Comparison of ENCODE assay signal across 9 cellular contexts in the genomic region with DNA sequence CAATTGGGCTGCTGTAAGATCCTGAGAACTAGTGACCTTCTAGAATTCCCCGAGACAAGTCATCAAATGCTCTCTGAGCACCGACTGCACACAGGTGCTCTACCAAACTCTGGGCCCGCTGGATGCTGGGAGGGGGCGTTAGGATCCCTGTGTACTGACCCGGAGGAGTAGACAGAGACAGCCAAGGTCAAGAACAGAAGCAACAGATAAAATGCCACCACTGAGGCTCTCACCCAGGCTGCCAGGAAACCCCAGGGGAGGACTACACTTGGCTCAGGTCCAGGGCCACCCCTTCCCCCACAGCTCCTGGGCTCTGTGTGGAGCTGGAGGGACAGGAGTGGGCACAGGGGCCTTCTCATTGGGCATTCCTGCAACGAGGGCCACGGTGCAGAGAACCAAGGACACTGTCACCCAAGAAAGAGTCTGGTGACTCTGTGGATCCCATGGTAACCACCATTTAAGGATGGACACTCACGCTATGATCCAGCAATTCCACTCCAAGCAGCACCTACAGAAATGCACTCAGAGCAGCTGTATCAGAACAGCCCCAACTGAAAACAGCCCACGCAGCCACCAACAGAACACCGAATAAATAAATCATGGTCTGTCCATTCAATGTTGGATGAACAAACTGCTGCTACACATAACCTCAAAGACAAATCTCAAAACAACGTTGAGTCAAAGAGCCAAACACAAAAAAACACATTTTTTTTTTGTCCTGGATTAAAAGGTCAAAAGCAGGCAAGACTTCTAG. TPM values are rescaled to one million over a fixed set of nuclear protein-coding genes. Genes with fewer than 3 reads are reported as not detected.
A peak's percentile ranks its signal among the peaks of the same experiment; 100 is the strongest.
DNase-seq lines count a peak whose midpoint lies in the region; ATAC-seq, FAIRE-seq and TF ChIP-seq lines count a peak whose summit lies in the region.
"Had no signal": no experiment of that assay in that cellular context is flagged by ENCODE, and none has a peak within 500 bp of the region (broad histone marks: within the 10 kb centered on the region; RNA-seq: fewer than 3 reads in every experiment).

No MANE protein-coding gene starts in this region.

- RAD21 ChIA-PET in GM12878 (lab: Charles Lee; ENCODE audit: unreplicated experiment) = interaction anchor here (1.0 to 11.3 kb wide), 13 partner anchors 12 to 536 kb away, joined by 3 to 169 read pairs (median 10); a partner anchor contains a TSS

- DNase-seq in activated CD8-positive, alpha-beta memory T cell treated with anti-CD3 and anti-CD28 coated beads, Interleukin-2, amount 10 ng/mL, durations not matched to agents 7 days and 5 days = no peak
- no peak for DNase-seq in activated CD8-positive, alpha-beta memory T cell treated with anti-CD3 and anti-CD28 coated beads, Interleukin-2, amount 50 U/mL, for 48 hours
- DNase-seq in GM12878 (ENCODE audit: low read depth, low spot score) (no peak), mucosa of gallbladder (ENCODE audit: low spot score) (no peak), GF-D8 (lab: John Stamatoyannopoulos, UW) (no peak), dedifferentiated amniotic fluid mesenchymal stem cell (ENCODE audit: extremely low spot score) (no peak)
- no peak for DNase-seq in stimulated activated naive CD8-positive, alpha-beta T cell treated with anti-CD3 and anti-CD28 coated beads, Interleukin-15, amount 100 ng/mL, for 72 hours

- peaks cover 2% of the 10 kb centered on the region for H3K36me3 Mint-ChIP-seq in activated CD8-positive, alpha-beta memory T cell treated with anti-CD3 and anti-CD28 coated beads, Interleukin-2, amount 10 ng/mL, durations not matched to agents 7 days and 5 days

- H3K4me3 Mint-ChIP-seq in activated CD8-positive, alpha-beta memory T cell treated with anti-CD3 and anti-CD28 coated beads, Interleukin-2, amount 10 ng/mL, durations not matched to agents 7 days and 5 days = peak overlapping the region; percentile 81
- H3K4me3 Mint-ChIP-seq in stimulated activated naive CD8-positive, alpha-beta T cell treated with anti-CD3 and anti-CD28 coated beads, Interleukin-15, amount 100 ng/mL, for 72 hours = peak overlapping the region; percentile 89 to 91

- H3K9me3 ChIP-seq in GM12878 (replicated peaks; ENCODE audit: control insufficient read depth, insufficient read depth, low read length) = no peaks in the 10 kb centered on the region
- H3K9me3 ChIP-seq: suprapubic skin had no signal

- H3K9ac ChIP-seq in GM12878 (ENCODE audit: control insufficient read depth, insufficient read depth, low read length) = peak overlapping the region; percentile 99

- no peak for TF ChIP-seq POLR2A in GM12878 (IDR thresholded peaks at IDR 0.05; ENCODE audit: low read depth, low read length)

- TF ChIP-seq CTCF in GM12878 (IDR thresholded peaks at IDR 0.05 in 2 of 3, conservative IDR thresholded peaks at IDR 0.05 in 1 of 3; ENCODE audit: control insufficient read depth in 2 of 3, extremely low read depth in 1 of 3, insufficient read depth in 1 of 3, low read depth in 3 of 3, low read length in 3 of 3) = no peak

- peak overlapping the region; percentile 100 for H3K4me2 ChIP-seq in GM12878 (ENCODE audit: control insufficient read depth, insufficient read depth)

- TF ChIP-seq EP300 in GM12878 (IDR thresholded peaks at IDR 0.05; ENCODE audit: borderline replicate concordance in 1 of 2, control insufficient read depth in 1 of 2, low read depth in 2 of 2, low read length in 2 of 2) = no peak

- peaks cover 70% of the 10 kb centered on the region for H3K4me1 ChIP-seq in GM12878 (ENCODE audit: control insufficient read depth, insufficient read depth, low read length)

- 1% methylated on average over 11 of the region's 11 CpGs for WGBS in GM12878 (ENCODE audit: insufficient coverage, insufficient replicate concordance, low lambda C conversion rate, missing lambda C conversion rate)

- H2AFZ ChIP-seq in GM12878 (ENCODE audit: control insufficient read depth, low read depth, low read length) = no peak overlapping the region

- peaks cover 94% of the 10 kb centered on the region for H3K4me1 Mint-ChIP-seq in activated CD8-positive, alpha-beta memory T cell treated with anti-CD3 and anti-CD28 coated beads, Interleukin-2, amount 10 ng/mL, durations not matched to agents 7 days and 5 days
- H3K4me1 Mint-ChIP-seq in stimulated activated naive CD8-positive, alpha-beta T cell treated with anti-CD3 and anti-CD28 coated beads, Interleukin-15, amount 100 ng/mL, for 72 hours = peaks cover 97% of the 10 kb centered on the region

- BruUV-seq in GM12878 (replicated peaks; lab: Mats Ljungman, UMichigan) = no TSS peak

- no peaks in the 10 kb centered on the region for H3K9me3 Mint-ChIP-seq in activated CD8-positive, alpha-beta memory T cell treated with anti-CD3 and anti-CD28 coated beads, Interleukin-2, amount 10 ng/mL, durations not matched to agents 7 days and 5 days (ENCODE audit: low read depth)
- no peaks in the 10 kb centered on the region for H3K9me3 Mint-ChIP-seq in stimulated activated naive CD8-positive, alpha-beta T cell treated with anti-CD3 and anti-CD28 coated beads, Interleukin-15, amount 100 ng/mL, for 72 hours

- H3K27me3 ChIP-seq in GM12878 (replicated peaks in 1 of 2; ENCODE audit: control insufficient read depth in 2 of 2, insufficient read depth in 2 of 2, low read length in 1 of 2) = no peaks in the 10 kb centered on the region
- H3K27me3 ChIP-seq: suprapubic skin had no signal

- FAIRE-seq in GM12878 (lab: Jason Lieb, UNC) = no peak

- H3K27ac Mint-ChIP-seq in activated CD8-positive, alpha-beta memory T cell treated with anti-CD3 and anti-CD28 coated beads, Interleukin-2, amount 10 ng/mL, durations not matched to agents 7 days and 5 days = peak overlapping the region; percentile 94
- H3K27ac Mint-ChIP-seq in stimulated activated naive CD8-positive, alpha-beta T cell treated with anti-CD3 and anti-CD28 coated beads, Interleukin-15, amount 100 ng/mL, for 72 hours = peak overlapping the region; percentile 55 to 81

- in situ Hi-C loops in GM12878 (cut with MboI) = loop anchor here (5.0 to 25.0 kb wide), 2 partner anchors 38 to 2002 kb away; a partner anchor contains a TSS

- H3K4me3 ChIP-seq in GM12878 = peak overlapping the region; percentile 72

- no peak for TF ChIP-seq RAD21 in GM12878 (IDR thresholded peaks at IDR 0.05; ENCODE audit: insufficient read depth, low read depth, low read length)

- SMC1A ChIA-PET in GM12878 (lab: Charles Lee; ENCODE audit: uncharacterized antibody, unreplicated experiment) = interaction anchor here (0.6 to 10.9 kb wide), 9 partner anchors 9 to 147 kb away, joined by 3 to 164 read pairs (median 5); a partner anchor contains a TSS

- POLR2A ChIA-PET in GM12878 (lab: Charles Lee) = interaction anchor here (0.5 to 13.1 kb wide), 12 partner anchors 11 to 189 kb away, joined by 3 to 220 read pairs (median 4); a partner anchor contains a TSS

- intact Hi-C loops in GM12878 (cut with micrococcal nuclease; ENCODE audit: unreplicated experiment) = loop anchor here (1.0 to 5.0 kb wide), 3 partner anchors 47 to 512 kb away; a partner anchor contains a TSS

- H3K79me2 ChIP-seq in GM12878 (ENCODE audit: control insufficient read depth, insufficient read depth, low read length) = peaks cover 96% of the 10 kb centered on the region

- peak overlapping the region; percentile 99 for H3K27ac ChIP-seq in GM12878 (ENCODE audit: control insufficient read depth, insufficient read depth)

- H4K20me1 ChIP-seq in GM12878 (ENCODE audit: control insufficient read depth, insufficient read depth) = no peaks in the 10 kb centered on the region; the same call in 1 of the 2 replicates

- ATAC-seq in activated CD8-positive, alpha-beta memory T cell treated with anti-CD3 and anti-CD28 coated beads, Interleukin-2, amount 10 ng/mL, durations not matched to agents 7 days and 5 days = no peak
- ATAC-seq in HG03378 (IDR thresholded peaks at IDR 0.05; ENCODE audit: unreplicated experiment) = peak; percentile 8
- ATAC-seq in GM12878 = peak; percentile 0; the same call in 2 of the 3 replicates
- ATAC-seq in stimulated activated naive CD8-positive, alpha-beta T cell treated with anti-CD3 and anti-CD28 coated beads, Interleukin-15, amount 100 ng/mL, for 72 hours = no peak

- CTCF ChIA-PET in activated CD8-positive, alpha-beta memory T cell treated with anti-CD3 and anti-CD28 coated beads, Interleukin-2, amount 10 ng/mL, durations not matched to agents 7 days and 5 days (lab: Charles Lee) = interaction anchor here (1.5 to 2.2 kb wide), 2 partner anchors 15 to 24 kb away, joined by 4 to 13 read pairs; no protein-coding TSS in a partner anchor
- CTCF ChIA-PET in GM12878 (lab: Yijun Ruan, JAX) = interaction anchor here (0.6 to 9.8 kb wide), 5 partner anchors 12 to 140 kb away, joined by 3 to 83 read pairs (median 4); a partner anchor contains a TSS

- H3K36me3 ChIP-seq in GM12878 (ENCODE audit: control insufficient read depth in 2 of 2, insufficient read depth in 2 of 2, low read length in 1 of 2) = peaks cover 0 to 4% of the 10 kb centered on the region in 2 experiments; a peak in 1 of 4 replicates
- H3K36me3 ChIP-seq: suprapubic skin had no signal

- no peaks in the 10 kb centered on the region for H3K27me3 Mint-ChIP-seq in activated CD8-positive, alpha-beta memory T cell treated with anti-CD3 and anti-CD28 coated beads, Interleukin-2, amount 10 ng/mL, durations not matched to agents 7 days and 5 days
- H3K27me3 Mint-ChIP-seq in stimulated activated naive CD8-positive, alpha-beta T cell treated with anti-CD3 and anti-CD28 coated beads, Interleukin-15, amount 100 ng/mL, for 72 hours = no peaks in the 10 kb centered on the region

RNA-seq across cellular contexts. Expression of a gene that starts 16.8 kb away (rescaled TPM):
- 10 to 100 TPM; 46.2 to 46.3 TPM for total RNA-seq in activated CD8-positive, alpha-beta memory T cell treated with anti-CD3 and anti-CD28 coated beads, Interleukin-2, amount 10 ng/mL, durations not matched to agents 7 days and 5 days
- 130 and 131 TPM in 2 replicates for total RNA-seq in GM12878 (2013; cell fraction: nucleolus; rRNA removed)
- 24.7 and 26.5 TPM in 2 replicates for total RNA-seq in GM12878 (2014; rRNA removed)
- 20.1 and 20.4 TPM in 2 replicates for total RNA-seq in GM12878 (2014; rRNA removed; fragmentation: Illumina TruSeq; extraction: Trizol)
- total RNA-seq in GM12878 (2021) = 30.9 and 33.7 TPM in 2 replicates
- polyA plus RNA-seq in GM12878 (2011; ENCODE audit: low read depth) = 23.4 TPM
- 28.7 and 37.7 TPM in 2 replicates for polyA plus RNA-seq in GM12878 (2011; rRNA removed)
- polyA plus RNA-seq in GM12878 (2011; cell fraction: cytosol; rRNA removed) = 42.7 and 47.6 TPM in 2 replicates
- 45.6 and 46.8 TPM in 2 replicates for polyA plus RNA-seq in GM12878 (2011; cell fraction: nucleus; rRNA removed)
- 32.1 and 35.8 TPM in 2 replicates for polyA plus RNA-seq in GM12878 (2012)
- polyA plus RNA-seq in GM12878 (2014; fragmentation: Illumina TruSeq; extraction: Trizol) = 20.5 and 23.8 TPM in 2 replicates
- polyA plus RNA-seq in GM12878 (2014; fragmentation: Nextera tagmentation; extraction: Ambion mirVana) = 10 to 100 TPM; 11.3 to 15.1 TPM
- 19.6 and 26.7 TPM in 2 replicates for polyA plus RNA-seq in GM12878 (2014; rRNA removed)
- polyA plus RNA-seq in GM12878 (2016; fragmentation: Nextera tagmentation; extraction: Ambion mirVana) = 10 to 100 TPM; 12.6 to 20.0 TPM
- polyA minus RNA-seq in GM12878 (2011; rRNA and poly(A)+ RNA removed) = 96.4 and 132 TPM in 2 replicates
- polyA minus RNA-seq in GM12878 (2011; cell fraction: cytosol; rRNA and poly(A)+ RNA removed) = 29.0 and 31.5 TPM in 2 replicates
- 27.3 and 43.1 TPM in 2 replicates for polyA minus RNA-seq in GM12878 (2011; cell fraction: nucleus; rRNA and poly(A)+ RNA removed)
- 43.0 TPM for total RNA-seq in mucosa of gallbladder

RNA-seq across cellular contexts. Expression of a gene that starts 39.0 kb away (rescaled TPM):
- total RNA-seq in activated CD8-positive, alpha-beta memory T cell treated with anti-CD3 and anti-CD28 coated beads, Interleukin-2, amount 10 ng/mL, durations not matched to agents 7 days and 5 days = 10 to 100 TPM; 16.0 to 21.3 TPM
- total RNA-seq in GM12878 (2013; cell fraction: nucleolus; rRNA removed) = 44.3 and 46.5 TPM in 2 replicates
- total RNA-seq in GM12878 (2014; rRNA removed) (13.8 and 15.3 TPM in 2 replicates), GM12878 (2014; rRNA removed; fragmentation: Illumina TruSeq; extraction: Trizol) (7.2 and 8.6 TPM in 2 replicates), GM12878 (2021) (20.2 and 21.4 TPM in 2 replicates), mucosa of gallbladder (8.3 TPM)
- 3.3 TPM for polyA plus RNA-seq in GM12878 (2011; ENCODE audit: low read depth)
- polyA plus RNA-seq in GM12878 (2011; rRNA removed) (10.0 and 14.0 TPM in 2 replicates), GM12878 (2014; fragmentation: Illumina TruSeq; extraction: Trizol) (3.6 and 8.0 TPM in 2 replicates), GM12878 (2014; fragmentation: Nextera tagmentation; extraction: Ambion mirVana) (1 to 10 TPM; 1.1 to 2.2 TPM), GM12878 (2014; rRNA removed) (12.4 and 15.2 TPM in 2 replicates), GM12878 (2016; fragmentation: Nextera tagmentation; extraction: Ambion mirVana) (10 to 100 TPM in 1 of 2 experiments, 1 to 10 TPM in 1; 9.2 to 10.1 TPM)
- polyA plus RNA-seq in GM12878 (2011; cell fraction: cytosol; rRNA removed) = 14.4 and 19.2 TPM in 2 replicates
- 18.8 and 19.7 TPM in 2 replicates for polyA plus RNA-seq in GM12878 (2011; cell fraction: nucleus; rRNA removed)
- polyA plus RNA-seq in GM12878 (2012) = 7.8 and 10.8 TPM in 2 replicates
- 19.0 and 25.2 TPM in 2 replicates for polyA minus RNA-seq in GM12878 (2011; rRNA and poly(A)+ RNA removed)
- 12.0 and 15.0 TPM in 2 replicates for polyA minus RNA-seq in GM12878 (2011; cell fraction: cytosol; rRNA and poly(A)+ RNA removed)
- 21.2 and 41.1 TPM in 2 replicates for polyA minus RNA-seq in GM12878 (2011; cell fraction: nucleus; rRNA and poly(A)+ RNA removed)

RNA-seq across cellular contexts. Expression of a gene that starts 46.8 kb away (rescaled TPM):
- total RNA-seq in activated CD8-positive, alpha-beta memory T cell treated with anti-CD3 and anti-CD28 coated beads, Interleukin-2, amount 10 ng/mL, durations not matched to agents 7 days and 5 days = 10 to 100 TPM; 66.5 to 74.5 TPM
- total RNA-seq in GM12878 (2013; cell fraction: nucleolus; rRNA removed) = 47.2 and 55.4 TPM in 2 replicates
- 3.6 and 4.9 TPM in 2 replicates for total RNA-seq in GM12878 (2014; rRNA removed)
- total RNA-seq in GM12878 (2014; rRNA removed; fragmentation: Illumina TruSeq; extraction: Trizol) = 6.8 and 7.2 TPM in 2 replicates
- total RNA-seq in GM12878 (2021) = 57.5 and 65.3 TPM in 2 replicates
- polyA plus RNA-seq in GM12878 (2011; ENCODE audit: low read depth) = 13.6 TPM
- 3.2 and 5.1 TPM in 2 replicates for polyA plus RNA-seq in GM12878 (2011; rRNA removed)
- polyA plus RNA-seq in GM12878 (2011; cell fraction: cytosol; rRNA removed) = 7.8 and 8.6 TPM in 2 replicates
- 45.6 and 76.2 TPM in 2 replicates for polyA plus RNA-seq in GM12878 (2011; cell fraction: nucleus; rRNA removed)
- polyA plus RNA-seq in GM12878 (2012) = 34.7 and 37.6 TPM in 2 replicates
- polyA plus RNA-seq in GM12878 (2014; fragmentation: Illumina TruSeq; extraction: Trizol) = 3.5 and 17.6 TPM in 2 replicates
- 1 to 10 TPM in 1 of 2 experiments, under 1 TPM in 1; 0.66 to 1.7 TPM for polyA plus RNA-seq in GM12878 (2014; fragmentation: Nextera tagmentation; extraction: Ambion mirVana)
- polyA plus RNA-seq in GM12878 (2014; rRNA removed) = 24.0 and 42.2 TPM in 2 replicates
- 10 to 100 TPM; 47.1 to 49.4 TPM for polyA plus RNA-seq in GM12878 (2016; fragmentation: Nextera tagmentation; extraction: Ambion mirVana)
- 4.5 and 8.6 TPM in 2 replicates for polyA minus RNA-seq in GM12878 (2011; rRNA and poly(A)+ RNA removed)
- polyA minus RNA-seq in GM12878 (2011; cell fraction: cytosol; rRNA and poly(A)+ RNA removed) = 9.5 and 14.8 TPM in 2 replicates
- 15.5 and 27.3 TPM in 2 replicates for polyA minus RNA-seq in GM12878 (2011; cell fraction: nucleus; rRNA and poly(A)+ RNA removed)
- total RNA-seq in mucosa of gallbladder = 47.3 TPM

Comparison
In these comparisons a context has a peak if more than half of its experiments do, and no peak if none do; other contexts are left out.
1. ATAC-seq: peak in HG03378 (single experiment) and GM12878 (single experiment); none in activated CD8-positive, alpha-beta memory T cell treated with anti-CD3 and anti-CD28 coated beads, Interleukin-2, amount 10 ng/mL, durations not matched to agents 7 days and 5 days (single experiment) and stimulated activated naive CD8-positive, alpha-beta T cell treated with anti-CD3 and anti-CD28 coated beads, Interleukin-15, amount 100 ng/mL, for 72 hours (single experiment).